ENCODE assay signal across 21 cellular contexts in the genomic region with DNA sequence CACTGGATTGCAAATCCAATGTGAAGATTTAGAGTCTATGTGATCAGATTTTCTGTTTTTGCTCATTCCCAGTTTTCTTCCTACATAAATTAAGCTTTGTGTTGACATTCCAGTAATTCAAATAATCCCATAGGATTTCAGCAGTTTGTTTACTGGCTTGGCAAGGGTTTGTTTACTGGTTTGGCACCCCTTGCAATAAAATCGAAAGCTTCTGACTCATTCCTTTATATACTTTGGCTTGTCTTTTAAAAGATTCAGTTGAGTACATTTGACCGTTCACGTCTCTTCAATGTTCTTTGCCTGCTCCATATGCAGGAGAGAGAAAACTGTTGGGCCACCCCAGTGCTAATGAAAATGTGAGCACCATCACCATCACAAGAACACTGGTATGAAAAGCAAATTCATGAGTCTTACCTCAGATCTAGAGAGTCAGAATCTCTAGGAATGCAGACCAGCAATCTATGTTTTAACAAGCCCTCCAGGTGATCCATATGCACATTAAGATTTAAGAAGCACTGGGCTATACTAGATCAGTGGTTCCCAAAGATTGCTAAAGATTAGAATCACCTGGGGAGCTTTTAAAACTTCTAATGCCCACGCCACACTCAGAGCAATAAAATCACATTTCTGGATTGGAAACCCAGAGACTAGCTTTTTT. TPM values are rescaled to one million over a fixed set of nuclear protein-coding genes. Genes with fewer than 3 reads are reported as not detected.
"Had no signal": no experiment of that assay in that cellular context is flagged by ENCODE, and none has a peak within 500 bp of the region (broad histone marks: within the 10 kb centered on the region; RNA-seq: fewer than 3 reads in every experiment).

No MANE protein-coding gene starts in this region.

- H3K27ac Mint-ChIP-seq: activated CD8-positive, alpha-beta memory T cell treated with anti-CD3 and anti-CD28 coated beads, Interleukin-2, amount 10 ng/mL, durations not matched to agents 7 days and 5 days; activated naive CD4-positive, alpha-beta T cell treated with anti-CD3 and anti-CD28 coated beads, Interleukin-2, amount 50 U/mL, for 72 hours; memory B cell; stimulated activated naive CD8-positive, alpha-beta T cell treated with anti-CD3 and anti-CD28 coated beads, Interleukin-15, Interleukin-2, amounts not matched to agents 100 ng/mL and 50 ng/mL, for 24 hours had no signal

- H3K27me3 Mint-ChIP-seq: activated CD8-positive, alpha-beta memory T cell treated with anti-CD3 and anti-CD28 coated beads, Interleukin-2, amount 10 ng/mL, durations not matched to agents 7 days and 5 days; stimulated activated naive CD8-positive, alpha-beta T cell treated with anti-CD3 and anti-CD28 coated beads, Interleukin-15, Interleukin-2, amounts not matched to agents 100 ng/mL and 50 ng/mL, for 24 hours had no signal

- ATAC-seq: activated CD8-positive, alpha-beta memory T cell treated with anti-CD3 and anti-CD28 coated beads, Interleukin-2, amount 10 ng/mL, durations not matched to agents 7 days and 5 days; activated naive CD4-positive, alpha-beta T cell treated with anti-CD3 and anti-CD28 coated beads, Interleukin-2, amount 50 U/mL, for 72 hours; activated T-cell treated with anti-CD3 and anti-CD28 coated beads, Interleukin-2, amount 50 U/mL, for 4 hours; heart right ventricle had no signal

- H3K36me3 Mint-ChIP-seq: activated CD8-positive, alpha-beta memory T cell treated with anti-CD3 and anti-CD28 coated beads, Interleukin-2, amount 10 ng/mL, durations not matched to agents 7 days and 5 days; activated naive CD4-positive, alpha-beta T cell treated with anti-CD3 and anti-CD28 coated beads, Interleukin-2, amount 50 U/mL, for 72 hours; memory B cell had no signal

- H3K9me3 Mint-ChIP-seq: memory B cell; stimulated activated naive CD8-positive, alpha-beta T cell treated with anti-CD3 and anti-CD28 coated beads, Interleukin-15, Interleukin-2, amounts not matched to agents 100 ng/mL and 50 ng/mL, for 24 hours had no signal

- H3K4me1 Mint-ChIP-seq: activated CD8-positive, alpha-beta memory T cell treated with anti-CD3 and anti-CD28 coated beads, Interleukin-2, amount 10 ng/mL, durations not matched to agents 7 days and 5 days; memory B cell had no signal

- DNase-seq: activated CD8-positive, alpha-beta memory T cell treated with anti-CD3 and anti-CD28 coated beads, Interleukin-2, amount 10 ng/mL, durations not matched to agents 7 days and 5 days; activated effector memory CD4-positive, alpha-beta T cell treated with anti-CD3 and anti-CD28 coated beads, Interleukin-2, amount 50 U/mL, for 16 hours; activated T-cell treated with anti-CD3 and anti-CD28 coated beads, Interleukin-2, amount 50 U/mL, for 4 hours; anterior cingulate cortex; effector memory CD4-positive, alpha-beta T cell; foreskin melanocyte; heart right ventricle; SK-N-SH; stimulated activated CD4-positive, alpha-beta T cell treated with anti-CD3 and anti-CD28 coated beads, Interleukin-15, amount 100 ng/mL, for 24 hours; stimulated activated CD4-positive, alpha-beta T cell treated with anti-CD3 and anti-CD28 coated beads, Interleukin-4, amount 100 ng/mL, for 24 hours; T-helper 2 cell; testis had no signal

- H3K27ac ChIP-seq: coronary artery, epithelial cell of prostate, testis had no signal

- H3K4me3 Mint-ChIP-seq: activated CD8-positive, alpha-beta memory T cell treated with anti-CD3 and anti-CD28 coated beads, Interleukin-2, amount 10 ng/mL, durations not matched to agents 7 days and 5 days; activated T-cell treated with anti-CD3 and anti-CD28 coated beads, Interleukin-2, amount 50 U/mL, for 4 hours; memory B cell; nephron; stimulated activated naive CD8-positive, alpha-beta T cell treated with anti-CD3 and anti-CD28 coated beads, Interleukin-15, Interleukin-2, amounts not matched to agents 100 ng/mL and 50 ng/mL, for 24 hours had no signal

- H3K4me3 ChIP-seq: coronary artery, heart right ventricle, testis had no signal

RNA-seq across cellular contexts. Expression of gene ZC3H11B, which starts 32.8 kb away (rescaled TPM):
- total RNA-seq: activated CD8-positive, alpha-beta memory T cell treated with anti-CD3 and anti-CD28 coated beads, Interleukin-2, amount 10 ng/mL, durations not matched to agents 7 days and 5 days; omental fat pad; pulmonary artery endothelial cell; ureter had no signal
